Comparison of ENCODE assay signal across 14 cellular contexts in the genomic region with DNA sequence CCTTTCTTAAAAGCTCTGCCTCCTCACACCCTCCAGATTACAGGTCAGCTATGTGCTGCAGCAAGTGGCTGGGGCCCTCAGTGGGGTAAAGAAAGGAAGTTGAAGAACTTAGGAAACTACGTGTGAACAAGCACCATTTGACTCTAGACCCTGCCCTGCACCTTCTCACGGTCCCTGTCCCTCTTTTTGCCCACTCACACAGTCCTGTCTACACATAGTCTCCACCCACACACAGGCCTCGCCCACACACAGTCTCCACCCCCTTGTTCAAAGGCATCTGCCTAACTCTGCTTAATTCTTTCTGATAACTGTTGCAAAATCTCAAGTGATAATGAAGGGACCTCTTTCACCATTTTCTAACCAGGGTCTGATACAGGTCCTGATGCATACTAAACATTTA. TPM values are rescaled to one million over a fixed set of nuclear protein-coding genes. Genes with fewer than 3 reads are reported as not detected.
"Had no signal": no experiment of that assay in that cellular context is flagged by ENCODE, and none has a peak within 500 bp of the region (broad histone marks: within the 10 kb centered on the region; RNA-seq: fewer than 3 reads in every experiment).

No MANE protein-coding gene starts in this region.

- H3K9me3 ChIP-seq: suprapubic skin had no signal

- ATAC-seq: sciatic nerve; stimulated activated naive CD8-positive, alpha-beta T cell treated with anti-CD3 and anti-CD28 coated beads, Interleukin-15, amount 100 ng/mL, for 72 hours; T-cell had no signal

- H3K27ac ChIP-seq: breast epithelium, hepatocyte, parathyroid adenoma, suprapubic skin had no signal

- H3K27me3 ChIP-seq: breast epithelium, hepatocyte had no signal

- DNase-seq: activated CD4-positive, alpha-beta T cell treated with anti-CD3 and anti-CD28 coated beads for 48 hours; activated CD4-positive, CD25-positive, alpha-beta regulatory T cell; activated effector memory CD4-positive, alpha-beta T cell treated with anti-CD3 and anti-CD28 coated beads, Interleukin-2, amount 50 U/mL, for 16 hours; effector CD8-positive, alpha-beta T cell; stimulated activated CD4-positive, alpha-beta T cell treated with anti-CD3 and anti-CD28 coated beads, Interleukin-4, amount 100 ng/mL, for 1 hour; stimulated activated naive CD8-positive, alpha-beta T cell treated with anti-CD3 and anti-CD28 coated beads, Interleukin-15, amount 100 ng/mL, for 72 hours; T-cell had no signal

- H3K4me3 ChIP-seq: breast epithelium, hepatocyte, smooth muscle cell, suprapubic skin had no signal

- H3K36me3 ChIP-seq: breast epithelium, suprapubic skin had no signal

- H3K4me1 ChIP-seq: breast epithelium, parathyroid adenoma, suprapubic skin had no signal

RNA-seq across cellular contexts. Expression of gene TMPRSS5, which starts 59.0 kb away (rescaled TPM):
- total RNA-seq: mononuclear cell, smooth muscle cell had no signal
